ENCODE assay signal across 1 cellular context in genomic region chr15:58523634-58524033, GRCh38.
TF ChIP-seq lines count a peak whose summit lies in the region.

No MANE protein-coding gene starts in this region.

TF ChIP-seq in HepG2, 621 proteins besides CTCF, POLR2A, EP300 and RAD21 (continued from another document):
- TF ChIP-seq ZNF318 (CRISPR knock-in tag; IDR thresholded peaks at IDR 0.05) (no peak), ZNF749 (CRISPR knock-in tag; IDR thresholded peaks at IDR 0.05; ENCODE audit: borderline replicate concordance) (no peak)
